Comparison of ENCODE assay signal across 8 cellular contexts in genomic region chr17:45948881-45949624, GRCh38. TPM values are rescaled to one million over a fixed set of nuclear protein-coding genes. Genes with fewer than 3 reads are reported as not detected.
DNase-seq lines count a peak whose midpoint lies in the region; ATAC-seq and TF ChIP-seq lines count a peak whose summit lies in the region.

No MANE protein-coding gene starts in this region.

- TF ChIP-seq CTCF in Loucy (conservative IDR thresholded peaks at IDR 0.05; ENCODE audit: low read length), result peak; percentile 72
- TF ChIP-seq CTCF in chondrocyte (IDR thresholded peaks at IDR 0.05), result peak; percentile 89

- ATAC-seq in GM19324 (IDR thresholded peaks at IDR 0.05; ENCODE audit: low FRiP score, unreplicated experiment), result no peak
- no peak for ATAC-seq in GM18861 (IDR thresholded peaks at IDR 0.05; ENCODE audit: unreplicated experiment)

- H4K20me1 ChIP-seq in Loucy (ENCODE audit: insufficient read depth, low read length, poor library complexity, severe bottlenecking), result no peaks in the 10 kb centered on the region

- H3K4me3 ChIP-seq in Loucy (ENCODE audit: low read length, poor library complexity, severe bottlenecking), result peak overlapping the region; percentile 55

- H3K9ac ChIP-seq in Loucy (ENCODE audit: low read depth, low read length, poor library complexity, severe bottlenecking), result peak overlapping the region; percentile 21

- H3K4me3 Mint-ChIP-seq in chondrocyte (ENCODE audit: unreplicated experiment), result peak overlapping the region; percentile 65

- H3K9me3 Mint-ChIP-seq in chondrocyte (ENCODE audit: low read depth), result no peaks in the 10 kb centered on the region

- peaks cover 7% of the 10 kb centered on the region for H3K4me1 ChIP-seq in Loucy (ENCODE audit: insufficient read depth, low read length, poor library complexity, severe bottlenecking)

- H3F3A ChIP-seq in Loucy (ENCODE audit: low read depth), result no peaks in the 10 kb centered on the region

- H2AFZ ChIP-seq in Loucy (ENCODE audit: low read length), result peak overlapping the region; percentile 76

- no peaks in the 10 kb centered on the region for H3K36me3 ChIP-seq in Loucy (ENCODE audit: insufficient read depth, low read length)

- no peaks in the 10 kb centered on the region for H3K9me2 ChIP-seq in Loucy (replicated peaks; ENCODE audit: low read depth, low read length)

- peaks cover 11% of the 10 kb centered on the region for H3K27me3 Mint-ChIP-seq in chondrocyte (ENCODE audit: low read depth)

- DNase-seq in ELF-1 (ENCODE audit: low read depth, low spot score), result peak; percentile 88
- peak; percentile 53 to 59 for DNase-seq in activated CD4-positive, alpha-beta T cell treated with anti-CD3 and anti-CD28 coated beads for 4 hours
- DNase-seq in chondrocyte (ENCODE audit: low spot score), result no peak
- peak; percentile 60 for DNase-seq in kidney tubule cell (ENCODE audit: low spot score)
- DNase-seq in stimulated activated CD4-positive, alpha-beta T cell treated with anti-CD3 and anti-CD28 coated beads, Interleukin-1b, Interleukin-23, amount 100 ng/mL, for 48 hours, result peak; percentile 60

- peak overlapping the region; percentile 82 for H3K27ac Mint-ChIP-seq in chondrocyte (ENCODE audit: unreplicated experiment)

- H3K4me1 Mint-ChIP-seq in chondrocyte (ENCODE audit: low read depth), result peaks cover 5% of the 10 kb centered on the region

- no peaks in the 10 kb centered on the region for H3K27me3 ChIP-seq in Loucy (ENCODE audit: insufficient read depth, low read length, poor library complexity, severe bottlenecking)

- no peaks in the 10 kb centered on the region for H3K9me3 ChIP-seq in Loucy (ENCODE audit: insufficient read depth, low read depth, low read length)

- H3K36me3 Mint-ChIP-seq in chondrocyte (ENCODE audit: low read depth), result no peaks in the 10 kb centered on the region

- H3K79me2 ChIP-seq in Loucy (ENCODE audit: insufficient read depth, low read length), result no peaks in the 10 kb centered on the region

- H3K4me2 ChIP-seq in Loucy (ENCODE audit: low read depth, low read length, poor library complexity, severe bottlenecking), result peak overlapping the region; percentile 66

RNA-seq across cellular contexts. Expression of gene STH, which starts 50.0 kb away (rescaled TPM):
- not detected in 3 replicates for total RNA-seq in chondrocyte

RNA-seq across cellular contexts. Expression of gene MAPT, which starts 54.7 kb away (rescaled TPM):
- total RNA-seq in chondrocyte, result 2.9 to 6.1 TPM (median 4.5 TPM) in 3 replicates
